ENCODE assay signal across 14 cellular contexts in the genomic region with DNA sequence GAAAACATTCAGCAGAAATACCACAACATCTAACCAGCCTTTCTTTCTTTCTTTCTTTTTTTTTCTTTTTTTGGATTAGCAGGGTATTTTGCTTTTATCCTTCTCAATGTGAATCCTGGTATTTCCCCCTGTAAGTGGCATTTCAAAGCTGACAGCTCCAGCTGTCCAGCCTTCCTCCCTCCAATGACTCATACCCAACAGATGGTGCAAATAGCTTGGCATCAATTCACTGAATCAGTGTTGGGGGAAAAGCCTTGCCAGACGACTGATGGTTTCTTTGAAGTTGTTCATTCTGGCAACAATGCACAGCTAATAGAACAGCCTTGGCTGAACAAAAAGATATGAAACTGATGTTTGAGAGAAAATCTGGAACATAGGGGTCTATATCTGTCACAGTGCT.
DNase-seq lines count a peak whose midpoint lies in the region; ATAC-seq and TF ChIP-seq lines count a peak whose summit lies in the region.
"Had no signal": no experiment of that assay in that cellular context is flagged by ENCODE, and none has a peak within 500 bp of the region (broad histone marks: within the 10 kb centered on the region; RNA-seq: fewer than 3 reads in every experiment).

No MANE protein-coding gene starts in this region.

- no peak for TF ChIP-seq POLR2A in transverse colon (IDR thresholded peaks at IDR 0.05)

- H3K9me3 ChIP-seq in psoas muscle (no peaks in the 10 kb centered on the region), transverse colon (no peaks in the 10 kb centered on the region), BE2C (no peaks in the 10 kb centered on the region; the same call in 1 of the 2 replicates)
- H3K9me3 ChIP-seq: gastrocnemius medialis, ovary, stomach had no signal

- H3K4me3 ChIP-seq in fibroblast of mammary gland (ENCODE audit: control insufficient read depth, low read depth, low read length), result no peak overlapping the region
- no peak overlapping the region for H3K4me3 ChIP-seq in psoas muscle
- no peak overlapping the region for H3K4me3 ChIP-seq in transverse colon
- H3K4me3 ChIP-seq in BE2C (ENCODE audit: low read depth, low read length), result no peak overlapping the region
- H3K4me3 ChIP-seq: gastrocnemius medialis, ovary, stomach had no signal

- no peak for TF ChIP-seq EP300 in transverse colon (IDR thresholded peaks at IDR 0.05; ENCODE audit: low read depth)

- ATAC-seq in psoas muscle (peak in 3 of 4 donors; percentile 30 to 77 (median 43)), HG02623 (IDR thresholded peaks at IDR 0.05; ENCODE audit: unreplicated experiment) (no peak), HG02852 (IDR thresholded peaks at IDR 0.05; ENCODE audit: unreplicated experiment) (no peak)

- peak; percentile 6 for DNase-seq in GM04503 (ENCODE audit: low read depth)
- peak; percentile 23 to 24 for DNase-seq in SHP77 (lab: John Stamatoyannopoulos, UW)
- DNase-seq in fibroblast of mammary gland (ENCODE audit: low read depth), result peak; percentile 53
- no peak for DNase-seq in psoas muscle
- DNase-seq in transverse colon, result no peak
- DNase-seq in BE2C, result no peak
- DNase-seq: activated CD4-positive, alpha-beta T cell treated with anti-CD3 and anti-CD28 coated beads, Interleukin-2, amount 10 ng/mL, durations not matched to agents 24 days and 14 days; gastrocnemius medialis; Kasumi-1; stimulated activated CD4-positive, alpha-beta T cell treated with anti-CD3 and anti-CD28 coated beads, Interleukin-4, amount 100 ng/mL, for 1 hour; stomach had no signal

- in situ Hi-C loops in transverse colon (cut with MboI; ENCODE audit: low pct_ligation_motif_present in 1 of 4, low pct_unique_long_range_greater_than_20kb in 1 of 4, low sequenced_read_pairs in 3 of 4), result no loop called here

- 3 to 7% (median 6%) methylated on average over 1 of the region's 1 CpG for WGBS in psoas muscle, 3 donors
- WGBS in transverse colon (ENCODE audit: low coverage in 1 of 2), 2 donors, result 19 to 40% methylated on average over 1 of the region's 1 CpG

- H3K27me3 ChIP-seq in psoas muscle (ENCODE audit: insufficient read depth in 3 of 3, low read length in 2 of 3) (no peaks in the 10 kb centered on the region), transverse colon (no peaks in the 10 kb centered on the region), BE2C (no peaks in the 10 kb centered on the region)
- H3K27me3 ChIP-seq: gastrocnemius medialis, ovary, stomach had no signal

- TF ChIP-seq CTCF in fibroblast of mammary gland (conservative IDR thresholded peaks at IDR 0.05; ENCODE audit: control insufficient read depth, insufficient read depth, low read depth, low read length) (no peak), psoas muscle (IDR thresholded peaks at IDR 0.05) (no peak), transverse colon (IDR thresholded peaks at IDR 0.05) (no peak), BE2C (IDR thresholded peaks at IDR 0.05; ENCODE audit: low read depth, low read length) (no peak)

- intact Hi-C loops in psoas muscle (cut with DNase I), result no loop called here
- intact Hi-C loops in transverse colon (cut with DNase I; ENCODE audit: low total_unique reads), result no loop called here

- H3K4me1 ChIP-seq in psoas muscle, result no peaks in the 10 kb centered on the region
- no peaks in the 10 kb centered on the region for H3K4me1 ChIP-seq in transverse colon
- H3K4me1 ChIP-seq in BE2C, result no peaks in the 10 kb centered on the region
- H3K4me1 ChIP-seq: gastrocnemius medialis, stomach had no signal

- no peak overlapping the region for H3K27ac ChIP-seq in psoas muscle
- H3K27ac ChIP-seq in transverse colon, result no peak overlapping the region
- H3K27ac ChIP-seq: gastrocnemius medialis, ovary, stomach had no signal

- no peaks in the 10 kb centered on the region for H3K36me3 ChIP-seq in psoas muscle (ENCODE audit: insufficient read depth in 1 of 2, low read depth in 1 of 2)
- no peaks in the 10 kb centered on the region for H3K36me3 ChIP-seq in transverse colon
- H3K36me3 ChIP-seq in BE2C, result no peaks in the 10 kb centered on the region
- H3K36me3 ChIP-seq: gastrocnemius medialis, ovary, stomach had no signal

Comparison
In these comparisons a context has a peak if more than half of its experiments do, and no peak if none do; other contexts are left out.
1. DNase-seq: peak in GM04503 (single experiment), SHP77 (2 of 2) and fibroblast of mammary gland (single experiment); none in psoas muscle (0 of 2), transverse colon (single experiment) and BE2C (single experiment).
2. ATAC-seq: peak in psoas muscle (3 of 4); none in HG02623 (single experiment) and HG02852 (single experiment).